In genomic region chr17:76501018-76501826, GRCh38 we compare ENCODE assay signal across 1 cellular context.
TF ChIP-seq lines count a peak whose summit lies in the region.

TSS of gene RHBDF2 (minus strand) at chr17:76501423. CDS start at chr17:76481524, 19,899 bp downstream.

TF ChIP-seq in HepG2, 621 proteins besides CTCF, POLR2A, EP300 and RAD21 (continued from another document and continues in another):
- TF ChIP-seq TRIM22 (IDR thresholded peaks at IDR 0.05) (no peak), ZMYM2 (CRISPR knock-in tag; IDR thresholded peaks at IDR 0.05) (no peak), ISL2 (CRISPR knock-in tag; IDR thresholded peaks at IDR 0.05) (0 out of 2 replicates have a peak, but pooled peaks have one; percentile 8), TFAP4 (IDR thresholded peaks at IDR 0.05; ENCODE audit: borderline replicate concordance, low read depth) (peak; percentile 90), HNRNPL (IDR thresholded peaks at IDR 0.05; ENCODE audit: low read depth, low read length) (0 out of 2 replicates have a peak, but pooled peaks have one; percentile 36), NRL (CRISPR knock-in tag; IDR thresholded peaks at IDR 0.05; ENCODE audit: borderline replicate concordance) (peak; percentile 47; the same call in 1 of the 2 replicates), ZNF124 (CRISPR knock-in tag; IDR thresholded peaks at IDR 0.05) (peak; percentile 67; the same call in 1 of the 2 replicates), HIC2 (CRISPR knock-in tag; IDR thresholded peaks at IDR 0.05; ENCODE audit: low read depth) (no peak), ZKSCAN5 (CRISPR knock-in tag; IDR thresholded peaks at IDR 0.05) (no peak), STAT6 (CRISPR knock-in tag; IDR thresholded peaks at IDR 0.05; ENCODE audit: borderline replicate concordance) (peak; percentile 43; the same call in 1 of the 2 replicates), ZBTB14 (CRISPR knock-in tag; IDR thresholded peaks at IDR 0.05) (0 out of 2 replicates have a peak, but pooled peaks have one; percentile 9), ZNF737 (CRISPR knock-in tag; IDR thresholded peaks at IDR 0.05; ENCODE audit: borderline replicate concordance) (no peak), NCOA1 (CRISPR knock-in tag; IDR thresholded peaks at IDR 0.05) (0 out of 2 replicates have a peak, but pooled peaks have one; percentile 28), LCORL (IDR thresholded peaks at IDR 0.05) (no peak), LCORL (CRISPR knock-in tag; IDR thresholded peaks at IDR 0.05) (peak; percentile 77; the same call in 1 of the 2 replicates), ZNF781 (CRISPR knock-in tag; IDR thresholded peaks at IDR 0.05; ENCODE audit: borderline replicate concordance, not compliant biosample characterization) (peak; percentile 9), AGO1 (IDR thresholded peaks at IDR 0.05; ENCODE audit: low read depth, low read length, poor library complexity, severe bottlenecking) (no peak), TAF1 (CRISPR knock-in tag; IDR thresholded peaks at IDR 0.05) (peak; percentile 70), HHEX (CRISPR knock-in tag; IDR thresholded peaks at IDR 0.05) (no peak), DDIT3 (CRISPR knock-in tag; IDR thresholded peaks at IDR 0.05) (no peak), SMC3 (IDR thresholded peaks at IDR 0.05; ENCODE audit: low read length) (no peak), NONO (IDR thresholded peaks at IDR 0.05) (no peak), NONO (CRISPR knock-in tag; conservative IDR thresholded peaks at IDR 0.05) (peak; percentile 65), PAF1 (CRISPR knock-in tag; IDR thresholded peaks at IDR 0.05) (no peak), ZMYM4 (CRISPR knock-in tag; IDR thresholded peaks at IDR 0.05) (peak; percentile 14; the same call in 1 of the 2 replicates), RARA (CRISPR knock-in tag; IDR thresholded peaks at IDR 0.05) (no peak; the same call in 1 of the 2 replicates), ZNF484 (CRISPR knock-in tag; IDR thresholded peaks at IDR 0.05; ENCODE audit: borderline replicate concordance, low read depth) (no peak), ZNF510 (CRISPR knock-in tag; IDR thresholded peaks at IDR 0.05; ENCODE audit: low read depth) (no peak; the same call in 1 of the 2 replicates)
- TF ChIP-seq, protein P1, sequence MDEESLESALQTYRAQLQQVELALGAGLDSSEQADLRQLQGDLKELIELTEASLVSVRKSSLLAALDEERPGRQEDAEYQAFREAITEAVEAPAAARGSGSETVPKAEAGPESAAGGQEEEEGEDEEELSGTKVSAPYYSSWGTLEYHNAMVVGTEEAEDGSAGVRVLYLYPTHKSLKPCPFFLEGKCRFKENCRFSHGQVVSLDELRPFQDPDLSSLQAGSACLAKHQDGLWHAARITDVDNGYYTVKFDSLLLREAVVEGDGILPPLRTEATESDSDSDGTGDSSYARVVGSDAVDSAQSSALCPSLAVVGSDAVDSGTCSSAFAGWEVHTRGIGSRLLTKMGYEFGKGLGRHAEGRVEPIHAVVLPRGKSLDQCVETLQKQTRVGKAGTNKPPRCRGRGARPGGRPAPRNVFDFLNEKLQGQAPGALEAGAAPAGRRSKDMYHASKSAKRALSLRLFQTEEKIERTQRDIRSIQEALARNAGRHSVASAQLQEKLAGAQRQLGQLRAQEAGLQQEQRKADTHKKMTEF (CRISPR knock-in tag; IDR thresholded peaks at IDR 0.05), result no peak
- TF ChIP-seq, protein P2, sequence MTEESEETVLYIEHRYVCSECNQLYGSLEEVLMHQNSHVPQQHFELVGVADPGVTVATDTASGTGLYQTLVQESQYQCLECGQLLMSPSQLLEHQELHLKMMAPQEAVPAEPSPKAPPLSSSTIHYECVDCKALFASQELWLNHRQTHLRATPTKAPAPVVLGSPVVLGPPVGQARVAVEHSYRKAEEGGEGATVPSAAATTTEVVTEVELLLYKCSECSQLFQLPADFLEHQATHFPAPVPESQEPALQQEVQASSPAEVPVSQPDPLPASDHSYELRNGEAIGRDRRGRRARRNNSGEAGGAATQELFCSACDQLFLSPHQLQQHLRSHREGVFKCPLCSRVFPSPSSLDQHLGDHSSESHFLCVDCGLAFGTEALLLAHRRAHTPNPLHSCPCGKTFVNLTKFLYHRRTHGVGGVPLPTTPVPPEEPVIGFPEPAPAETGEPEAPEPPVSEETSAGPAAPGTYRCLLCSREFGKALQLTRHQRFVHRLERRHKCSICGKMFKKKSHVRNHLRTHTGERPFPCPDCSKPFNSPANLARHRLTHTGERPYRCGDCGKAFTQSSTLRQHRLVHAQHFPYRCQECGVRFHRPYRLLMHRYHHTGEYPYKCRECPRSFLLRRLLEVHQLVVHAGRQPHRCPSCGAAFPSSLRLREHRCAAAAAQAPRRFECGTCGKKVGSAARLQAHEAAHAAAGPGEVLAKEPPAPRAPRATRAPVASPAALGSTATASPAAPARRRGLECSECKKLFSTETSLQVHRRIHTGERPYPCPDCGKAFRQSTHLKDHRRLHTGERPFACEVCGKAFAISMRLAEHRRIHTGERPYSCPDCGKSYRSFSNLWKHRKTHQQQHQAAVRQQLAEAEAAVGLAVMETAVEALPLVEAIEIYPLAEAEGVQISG (CRISPR knock-in tag; IDR thresholded peaks at IDR 0.05), result peak; percentile 81
- TF ChIP-seq, protein P3, sequence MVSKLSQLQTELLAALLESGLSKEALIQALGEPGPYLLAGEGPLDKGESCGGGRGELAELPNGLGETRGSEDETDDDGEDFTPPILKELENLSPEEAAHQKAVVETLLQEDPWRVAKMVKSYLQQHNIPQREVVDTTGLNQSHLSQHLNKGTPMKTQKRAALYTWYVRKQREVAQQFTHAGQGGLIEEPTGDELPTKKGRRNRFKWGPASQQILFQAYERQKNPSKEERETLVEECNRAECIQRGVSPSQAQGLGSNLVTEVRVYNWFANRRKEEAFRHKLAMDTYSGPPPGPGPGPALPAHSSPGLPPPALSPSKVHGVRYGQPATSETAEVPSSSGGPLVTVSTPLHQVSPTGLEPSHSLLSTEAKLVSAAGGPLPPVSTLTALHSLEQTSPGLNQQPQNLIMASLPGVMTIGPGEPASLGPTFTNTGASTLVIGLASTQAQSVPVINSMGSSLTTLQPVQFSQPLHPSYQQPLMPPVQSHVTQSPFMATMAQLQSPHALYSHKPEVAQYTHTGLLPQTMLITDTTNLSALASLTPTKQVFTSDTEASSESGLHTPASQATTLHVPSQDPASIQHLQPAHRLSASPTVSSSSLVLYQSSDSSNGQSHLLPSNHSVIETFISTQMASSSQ (IDR thresholded peaks at IDR 0.05; ENCODE audit: low read depth), result no peak
- TF ChIP-seq, protein P3 (CRISPR knock-in tag; IDR thresholded peaks at IDR 0.05; ENCODE audit: borderline replicate concordance), result peak; percentile 5; the same call in 1 of the 2 replicates
- TF ChIP-seq, protein P4, sequence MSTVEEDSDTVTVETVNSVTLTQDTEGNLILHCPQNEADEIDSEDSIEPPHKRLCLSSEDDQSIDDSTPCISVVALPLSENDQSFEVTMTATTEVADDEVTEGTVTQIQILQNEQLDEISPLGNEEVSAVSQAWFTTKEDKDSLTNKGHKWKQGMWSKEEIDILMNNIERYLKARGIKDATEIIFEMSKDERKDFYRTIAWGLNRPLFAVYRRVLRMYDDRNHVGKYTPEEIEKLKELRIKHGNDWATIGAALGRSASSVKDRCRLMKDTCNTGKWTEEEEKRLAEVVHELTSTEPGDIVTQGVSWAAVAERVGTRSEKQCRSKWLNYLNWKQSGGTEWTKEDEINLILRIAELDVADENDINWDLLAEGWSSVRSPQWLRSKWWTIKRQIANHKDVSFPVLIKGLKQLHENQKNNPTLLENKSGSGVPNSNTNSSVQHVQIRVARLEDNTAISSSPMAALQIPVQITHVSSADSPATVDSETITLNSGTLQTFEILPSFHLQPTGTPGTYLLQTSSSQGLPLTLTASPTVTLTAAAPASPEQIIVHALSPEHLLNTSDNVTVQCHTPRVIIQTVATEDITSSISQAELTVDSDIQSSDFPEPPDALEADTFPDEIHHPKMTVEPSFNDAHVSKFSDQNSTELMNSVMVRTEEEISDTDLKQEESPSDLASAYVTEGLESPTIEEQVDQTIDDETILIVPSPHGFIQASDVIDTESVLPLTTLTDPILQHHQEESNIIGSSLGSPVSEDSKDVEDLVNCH (CRISPR knock-in tag; IDR thresholded peaks at IDR 0.05), result no peak
- TF ChIP-seq, protein P5, sequence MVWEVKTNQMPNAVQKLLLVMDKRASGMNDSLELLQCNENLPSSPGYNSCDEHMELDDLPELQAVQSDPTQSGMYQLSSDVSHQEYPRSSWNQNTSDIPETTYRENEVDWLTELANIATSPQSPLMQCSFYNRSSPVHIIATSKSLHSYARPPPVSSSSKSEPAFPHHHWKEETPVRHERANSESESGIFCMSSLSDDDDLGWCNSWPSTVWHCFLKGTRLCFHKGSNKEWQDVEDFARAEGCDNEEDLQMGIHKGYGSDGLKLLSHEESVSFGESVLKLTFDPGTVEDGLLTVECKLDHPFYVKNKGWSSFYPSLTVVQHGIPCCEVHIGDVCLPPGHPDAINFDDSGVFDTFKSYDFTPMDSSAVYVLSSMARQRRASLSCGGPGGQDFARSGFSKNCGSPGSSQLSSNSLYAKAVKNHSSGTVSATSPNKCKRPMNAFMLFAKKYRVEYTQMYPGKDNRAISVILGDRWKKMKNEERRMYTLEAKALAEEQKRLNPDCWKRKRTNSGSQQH (CRISPR knock-in tag; IDR thresholded peaks at IDR 0.05; ENCODE audit: low read depth), result peak; percentile 22; the same call in 1 of the 2 replicates
- TF ChIP-seq, protein P6, sequence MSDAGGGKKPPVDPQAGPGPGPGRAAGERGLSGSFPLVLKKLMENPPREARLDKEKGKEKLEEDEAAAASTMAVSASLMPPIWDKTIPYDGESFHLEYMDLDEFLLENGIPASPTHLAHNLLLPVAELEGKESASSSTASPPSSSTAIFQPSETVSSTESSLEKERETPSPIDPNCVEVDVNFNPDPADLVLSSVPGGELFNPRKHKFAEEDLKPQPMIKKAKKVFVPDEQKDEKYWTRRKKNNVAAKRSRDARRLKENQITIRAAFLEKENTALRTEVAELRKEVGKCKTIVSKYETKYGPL (CRISPR knock-in tag; IDR thresholded peaks at IDR 0.05), result no peak
